Comparison of ENCODE assay signal across 1 cellular context in the genomic region with DNA sequence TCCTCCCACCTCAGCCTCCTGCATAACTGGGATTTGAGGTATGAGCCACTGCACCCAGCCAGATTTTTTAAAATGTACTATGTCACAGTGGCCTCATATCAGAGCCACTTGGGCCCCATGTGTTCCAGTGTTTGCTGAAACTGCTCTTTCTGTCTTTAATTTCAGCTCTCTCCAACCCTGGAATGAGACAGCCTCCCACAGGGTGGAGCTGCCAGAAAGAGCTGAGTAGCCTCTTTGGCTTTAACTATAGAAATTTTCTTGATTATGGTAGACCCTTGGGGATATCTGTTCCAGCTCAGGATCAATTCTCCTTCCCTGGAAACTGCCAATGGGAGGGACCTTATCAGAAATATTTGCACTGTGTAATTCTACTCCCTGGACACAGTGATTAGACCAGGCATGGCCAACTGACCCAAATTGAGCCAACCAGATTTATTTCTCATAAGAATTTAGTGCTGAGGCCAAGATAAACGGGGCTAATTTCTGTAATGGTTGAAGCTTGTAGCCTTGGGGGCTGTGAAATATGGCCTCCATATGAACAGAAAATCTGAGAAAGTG.
TF ChIP-seq lines count a peak whose summit lies in the region.

No MANE protein-coding gene starts in this region.

TF ChIP-seq in IMR-90, 13 proteins besides CTCF, POLR2A, EP300 and RAD21 (continued from another document):
- TF ChIP-seq ELK1 (IDR thresholded peaks at IDR 0.05; ENCODE audit: borderline replicate concordance, low read depth, low read length) = no peak
